Comparison of ENCODE assay signal across 24 cellular contexts in genomic region chr14:72434856-72435255, GRCh38.
"Had no signal": no experiment of that assay in that cellular context is flagged by ENCODE, and none has a peak within 500 bp of the region (broad histone marks: within the 10 kb centered on the region; RNA-seq: fewer than 3 reads in every experiment).

No MANE protein-coding gene starts in this region.

- H3K36me3 ChIP-seq: breast epithelium, gastrocnemius medialis, tibial artery, uterus had no signal

- H3K4me1 Mint-ChIP-seq: nephron had no signal

- H3K4me3 Mint-ChIP-seq: activated naive CD4-positive, alpha-beta T cell treated with anti-CD3 and anti-CD28 coated beads, Interleukin-2, amount 10 ng/mL, durations not matched to agents 7 days and 5 days; activated naive CD8-positive, alpha-beta T cell treated with anti-CD3 and anti-CD28 coated beads, Interleukin-2, amount 50 U/mL, for 24 hours; nephron had no signal

- H3K27ac Mint-ChIP-seq: activated naive CD8-positive, alpha-beta T cell treated with anti-CD3 and anti-CD28 coated beads, Interleukin-2, amount 50 U/mL, for 24 hours; nephron had no signal

- H3K9me3 ChIP-seq: breast epithelium, gastrocnemius medialis, tibial artery, uterus had no signal

- H3K27me3 ChIP-seq: breast epithelium, gastrocnemius medialis, tibial artery, uterus had no signal

- H3K4me3 ChIP-seq: breast epithelium, gastrocnemius medialis, tibial artery, uterus had no signal

- H3K27ac ChIP-seq: breast epithelium, gastrocnemius medialis, tibial artery, uterus had no signal

- H3K4me1 ChIP-seq: breast epithelium, gastrocnemius medialis, tibial artery, uterus had no signal

- ATAC-seq: activated CD4-positive, CD25-positive, alpha-beta regulatory T cell treated with anti-CD3 and anti-CD28 coated beads, Interleukin-2, amount 50 U/mL, for 24 hours; activated naive CD8-positive, alpha-beta T cell treated with anti-CD3 and anti-CD28 coated beads, Interleukin-2, amount 50 U/mL, for 24 hours; esophagus mucosa; gastrocnemius medialis; left lobe of liver had no signal

- DNase-seq: activated CD4-positive, alpha-beta T cell treated with anti-CD3 and anti-CD28 coated beads, Interleukin-2, amount 50 U/mL, for 48 hours; activated CD8-positive, alpha-beta memory T cell treated with anti-CD3 and anti-CD28 coated beads, Interleukin-2, amount 50 U/mL, for 4 hours; activated effector memory CD4-positive, alpha-beta T cell treated with Interleukin-2 at 50 U/mL for 16 hours; activated naive CD4-positive, alpha-beta T cell treated with anti-CD3 and anti-CD28 coated beads, Interleukin-2, amount 10 ng/mL, durations not matched to agents 7 days and 5 days; activated naive CD8-positive, alpha-beta T cell treated with anti-CD3 and anti-CD28 coated beads, Interleukin-2, amount 50 U/mL, for 24 hours; activated T-cell treated with anti-CD3 and anti-CD28 coated beads, Interleukin-2, amount 50 U/mL, for 48 hours; cortex of kidney; gastrocnemius medialis; head of caudate nucleus; kidney; midbrain; retina; stimulated activated CD4-positive, alpha-beta T cell treated with anti-CD3 and anti-CD28 coated beads, Interleukin-12 subunit alpha, Interleukin-12 subunit beta, amount 100 ng/mL, for 4 hours; stimulated activated CD4-positive, alpha-beta T cell treated with anti-CD3 and anti-CD28 coated beads, Interleukin-1b, Interleukin-23, amount 100 ng/mL, for 48 hours; stimulated activated CD8-positive, alpha-beta memory T cell treated with anti-CD3 and anti-CD28 coated beads, Interleukin-4, amount 100 ng/mL, for 48 hours; stimulated activated naive CD4-positive, alpha-beta T cell treated with Interleukin-2 at 50 U/mL for 16 hours; substantia nigra; tibial artery; uterus had no signal

- H3K9me3 Mint-ChIP-seq: nephron had no signal
